ENCODE assay signal across 8 cellular contexts in the genomic region with DNA sequence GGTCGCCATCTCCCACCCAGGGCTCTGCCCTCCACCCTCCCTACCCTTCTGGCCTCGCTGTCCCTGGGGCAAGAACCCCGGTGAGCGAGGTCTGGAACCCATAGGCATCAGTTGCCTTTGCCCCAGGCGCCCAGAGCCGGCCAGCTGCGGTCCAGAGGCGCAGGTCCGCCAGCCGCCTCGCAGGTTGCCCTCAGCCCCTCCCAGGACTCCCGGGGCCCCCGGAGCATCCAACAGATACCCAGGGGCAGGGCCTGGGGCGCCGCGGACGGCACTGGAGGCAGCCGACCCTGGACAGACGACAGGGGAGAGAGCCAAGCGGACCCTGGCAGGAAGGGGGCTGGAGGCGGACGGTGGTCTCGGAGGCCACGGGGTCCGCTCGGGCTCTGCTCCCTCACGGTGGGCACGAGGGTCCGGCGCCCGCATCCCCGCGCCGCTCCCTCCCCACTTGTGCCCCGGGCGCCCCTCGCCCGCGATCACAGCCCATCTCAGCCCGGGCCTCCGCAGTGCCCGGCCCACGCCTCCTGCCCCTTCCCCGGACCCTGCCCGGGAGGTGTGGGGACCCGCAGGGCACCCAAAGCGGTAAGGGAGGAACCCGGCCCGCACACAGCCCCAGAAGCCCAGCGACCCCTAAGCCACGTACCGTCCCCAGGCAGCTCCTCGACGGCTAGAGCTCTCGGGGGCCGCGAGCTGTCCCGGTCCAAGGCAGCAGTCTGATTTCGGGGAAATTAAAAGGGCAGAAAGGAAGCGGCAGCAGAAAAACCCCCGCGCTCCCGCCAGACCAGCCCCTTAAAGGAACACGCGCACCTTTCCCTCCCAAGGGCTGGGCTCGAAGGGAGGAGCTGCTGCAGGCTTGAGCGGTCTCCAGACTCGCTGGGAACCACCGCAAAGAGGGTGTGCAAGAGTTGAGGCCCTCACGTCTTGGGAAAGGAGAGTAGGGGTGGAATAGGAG. TPM values are rescaled to one million over a fixed set of nuclear protein-coding genes. Genes with fewer than 3 reads are reported as not detected.
DNase-seq lines count a peak whose midpoint lies in the region; ATAC-seq, FAIRE-seq and TF ChIP-seq lines count a peak whose summit lies in the region.

Gene HAPLN3 (minus strand): TSS at position 726 of the 949 bp plus-strand sequence. CDS start 8,246 bp downstream, outside the sequence.

- peaks cover 5% of the 10 kb centered on the region for H3K27me3 ChIP-seq in mononuclear cell (ENCODE audit: insufficient read depth, low read length)

- no peaks in the 10 kb centered on the region for H3K9me3 Mint-ChIP-seq in stimulated activated effector memory CD8-positive, alpha-beta T cell treated with anti-CD3 and anti-CD28 coated beads, Interleukin-12 subunit alpha, Interleukin-12 subunit beta, amount 100 ng/mL, for 72 hours

- H3K4me1 Mint-ChIP-seq in stimulated activated effector memory CD8-positive, alpha-beta T cell treated with anti-CD3 and anti-CD28 coated beads, Interleukin-12 subunit alpha, Interleukin-12 subunit beta, amount 100 ng/mL, for 72 hours, result peaks cover 26% of the 10 kb centered on the region

- FAIRE-seq in GM12891 (lab: Jason Lieb, UNC), result no peak

- peak within 1 kb of the TSS; percentile 73 for H3K4me3 Mint-ChIP-seq in stimulated activated effector memory CD8-positive, alpha-beta T cell treated with anti-CD3 and anti-CD28 coated beads, Interleukin-12 subunit alpha, Interleukin-12 subunit beta, amount 100 ng/mL, for 72 hours

- peaks cover 11% of the 10 kb centered on the region for H3K36me3 Mint-ChIP-seq in stimulated activated effector memory CD8-positive, alpha-beta T cell treated with anti-CD3 and anti-CD28 coated beads, Interleukin-12 subunit alpha, Interleukin-12 subunit beta, amount 100 ng/mL, for 72 hours

- DNase-seq in GM12891 (ENCODE audit: insufficient read length, low spot score) (peak; percentile 60), dermis blood vessel endothelial cell (peak; percentile 47), SHP77 (lab: John Stamatoyannopoulos, UW) (no peak), superior temporal gyrus (ENCODE audit: extremely low spot score) (no peak)
- peak; percentile 39 to 55 for DNase-seq in activated CD4-positive, alpha-beta T cell treated with anti-CD3 and anti-CD28 coated beads for 24 hours (ENCODE audit: low read depth in 2 of 2)
- DNase-seq in stimulated activated effector memory CD8-positive, alpha-beta T cell treated with anti-CD3 and anti-CD28 coated beads, Interleukin-12 subunit alpha, Interleukin-12 subunit beta, amount 100 ng/mL, for 72 hours (ENCODE audit: low spot score in 2 of 2), result peak; percentile 34 to 77

- no peaks in the 10 kb centered on the region for H3K9me3 ChIP-seq in mononuclear cell (ENCODE audit: low read depth, low read length)

- peak; percentile 52 for ATAC-seq in HG03442 (IDR thresholded peaks at IDR 0.05; ENCODE audit: unreplicated experiment)
- ATAC-seq in stimulated activated effector memory CD8-positive, alpha-beta T cell treated with anti-CD3 and anti-CD28 coated beads, Interleukin-12 subunit alpha, Interleukin-12 subunit beta, amount 100 ng/mL, for 72 hours, result peak; percentile 67

- peak within 1 kb of the TSS; percentile 55 for H3K27ac Mint-ChIP-seq in stimulated activated effector memory CD8-positive, alpha-beta T cell treated with anti-CD3 and anti-CD28 coated beads, Interleukin-12 subunit alpha, Interleukin-12 subunit beta, amount 100 ng/mL, for 72 hours

- peak within 1 kb of the TSS; percentile 50 for H3K4me3 ChIP-seq in mononuclear cell (ENCODE audit: low read length)

- peaks cover 31% of the 10 kb centered on the region for H3K4me1 ChIP-seq in mononuclear cell (ENCODE audit: insufficient read depth, low read length)

- TF ChIP-seq POLR2A in GM12891 (IDR thresholded peaks at IDR 0.05; ENCODE audit: low read depth, low read length), result no peak

TF ChIP-seq in GM12891, 5 proteins besides CTCF, POLR2A, EP300 and RAD21:
- TF ChIP-seq POU2F2 (IDR thresholded peaks at IDR 0.05; ENCODE audit: low read depth, low read length) (no peak), PAX5 (IDR thresholded peaks at IDR 0.05; ENCODE audit: insufficient read depth, low read length, severe bottlenecking) (no peak), POLR2AphosphoS5 (IDR thresholded peaks at IDR 0.05; ENCODE audit: low read depth, low read length) (no peak), TAF1 (IDR thresholded peaks at IDR 0.05; ENCODE audit: low read depth, low read length) (no peak), SPI1 (IDR thresholded peaks at IDR 0.05; ENCODE audit: low read depth, low read length) (no peak)

RNA-seq across cellular contexts. Expression of gene HAPLN3, which starts in this region (rescaled TPM):
- polyA plus RNA-seq in GM12891 (2012; ENCODE audit: low read depth, missing spikeins), result 0.87 TPM
- 52.2 and 95.6 TPM in 2 replicates for total RNA-seq in dermis blood vessel endothelial cell
- 30.7 TPM for total RNA-seq in mononuclear cell

Comparison
In these comparisons a context has a peak if more than half of its experiments do, and no peak if none do; other contexts are left out.
1. DNase-seq: peak in GM12891 (single experiment), activated CD4-positive, alpha-beta T cell treated with anti-CD3 and anti-CD28 coated beads for 24 hours (2 of 2), dermis blood vessel endothelial cell (single experiment) and stimulated activated effector memory CD8-positive, alpha-beta T cell treated with anti-CD3 and anti-CD28 coated beads, Interleukin-12 subunit alpha, Interleukin-12 subunit beta, amount 100 ng/mL, for 72 hours (2 of 2); none in SHP77 (0 of 2) and superior temporal gyrus (single experiment).